ENCODE assay signal across 19 cellular contexts in the genomic region with DNA sequence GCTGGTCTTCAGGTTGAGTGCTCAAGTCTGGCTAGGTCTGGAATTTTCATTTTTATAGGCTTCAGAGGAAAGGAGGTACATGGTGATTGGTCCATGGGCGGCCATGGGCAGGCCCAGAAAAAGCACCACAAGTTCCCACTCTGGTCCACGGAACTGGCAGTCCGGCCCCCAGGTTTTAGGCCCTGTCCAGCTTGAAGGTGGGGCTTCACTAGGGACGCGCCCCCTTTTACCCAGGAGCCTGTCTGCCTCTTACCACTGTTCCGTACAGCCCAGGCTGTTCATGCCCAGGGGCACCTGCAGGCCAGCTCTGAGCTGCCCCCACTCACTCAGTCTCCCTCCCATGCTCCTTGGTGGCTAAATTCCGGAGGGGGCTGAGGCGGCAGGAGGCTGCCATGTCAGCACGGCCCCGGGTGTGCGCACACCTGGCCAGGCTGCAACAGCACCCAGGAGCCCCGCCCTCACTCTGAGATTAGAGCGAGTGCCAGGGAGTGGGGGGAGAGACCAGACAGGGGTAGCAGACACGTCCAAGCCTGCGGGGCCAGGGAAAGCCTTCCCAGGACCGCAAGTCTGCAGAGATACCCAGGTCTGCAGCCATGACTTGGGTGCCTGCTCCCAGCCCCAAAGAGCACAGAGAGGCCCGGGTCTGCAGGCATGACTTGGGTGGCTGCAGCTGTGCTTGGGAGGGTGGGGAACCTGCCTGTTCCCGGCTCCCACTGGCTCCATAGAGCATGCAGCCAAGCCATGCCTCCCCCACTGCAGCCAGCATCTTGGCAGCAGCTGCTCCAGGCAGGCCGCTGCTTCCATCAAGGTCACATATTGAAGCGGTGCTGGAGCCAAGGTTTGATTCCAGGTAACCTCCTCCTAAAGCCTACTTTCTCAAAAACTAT.
"Had no signal": no experiment of that assay in that cellular context is flagged by ENCODE, and none has a peak within 500 bp of the region (broad histone marks: within the 10 kb centered on the region; RNA-seq: fewer than 3 reads in every experiment).

No MANE protein-coding gene starts in this region.

- H3K36me3 ChIP-seq: lower lobe of right lung, suprapubic skin had no signal

- H3K27ac Mint-ChIP-seq: activated CD4-positive, alpha-beta memory T cell treated with anti-CD3 and anti-CD28 coated beads, Interleukin-2, amount 10 ng/mL, durations not matched to agents 7 days and 5 days; activated naive CD8-positive, alpha-beta T cell treated with anti-CD3 and anti-CD28 coated beads for 36 hours; brain; dendritic cell treated with granulocyte-macrophage colony-stimulating factor and Interleukin-4, amounts not matched to agents 40 ng/mL and 50 ng/mL, for 4 days; immature natural killer cell; mesothelial cell of epicardium; T-helper 17 cell; type B pancreatic cell had no signal

- H3K9me3 Mint-ChIP-seq: activated CD4-positive, alpha-beta memory T cell treated with anti-CD3 and anti-CD28 coated beads, Interleukin-2, amount 10 ng/mL, durations not matched to agents 7 days and 5 days; activated naive CD8-positive, alpha-beta T cell treated with anti-CD3 and anti-CD28 coated beads for 36 hours; brain; dendritic cell treated with granulocyte-macrophage colony-stimulating factor and Interleukin-4, amounts not matched to agents 40 ng/mL and 50 ng/mL, for 4 days; immature natural killer cell; mesothelial cell of epicardium; type B pancreatic cell had no signal

- H3K36me3 Mint-ChIP-seq: activated naive CD8-positive, alpha-beta T cell treated with anti-CD3 and anti-CD28 coated beads for 36 hours; brain; immature natural killer cell; mesothelial cell of epicardium; type B pancreatic cell had no signal

- H3K4me3 Mint-ChIP-seq: activated CD4-positive, alpha-beta memory T cell treated with anti-CD3 and anti-CD28 coated beads, Interleukin-2, amount 10 ng/mL, durations not matched to agents 7 days and 5 days; activated naive CD8-positive, alpha-beta T cell treated with anti-CD3 and anti-CD28 coated beads for 36 hours; brain; dendritic cell treated with granulocyte-macrophage colony-stimulating factor and Interleukin-4, amounts not matched to agents 40 ng/mL and 50 ng/mL, for 4 days; immature natural killer cell; mesothelial cell of epicardium; T-helper 17 cell; type B pancreatic cell had no signal

- H3K27me3 ChIP-seq: suprapubic skin had no signal

- H3K4me1 Mint-ChIP-seq: activated CD4-positive, alpha-beta memory T cell treated with anti-CD3 and anti-CD28 coated beads, Interleukin-2, amount 10 ng/mL, durations not matched to agents 7 days and 5 days; activated naive CD8-positive, alpha-beta T cell treated with anti-CD3 and anti-CD28 coated beads for 36 hours; brain; immature natural killer cell; mesothelial cell of epicardium had no signal

- H3K27me3 Mint-ChIP-seq: activated CD4-positive, alpha-beta memory T cell treated with anti-CD3 and anti-CD28 coated beads, Interleukin-2, amount 10 ng/mL, durations not matched to agents 7 days and 5 days; activated naive CD8-positive, alpha-beta T cell treated with anti-CD3 and anti-CD28 coated beads for 36 hours; dendritic cell treated with granulocyte-macrophage colony-stimulating factor and Interleukin-4, amounts not matched to agents 40 ng/mL and 50 ng/mL, for 4 days; type B pancreatic cell had no signal

- H3K4me1 ChIP-seq: lower lobe of right lung, suprapubic skin had no signal

- H3K9me3 ChIP-seq: lower lobe of right lung, suprapubic skin had no signal

- H3K4me3 ChIP-seq: lower lobe of right lung, suprapubic skin had no signal

- DNase-seq: activated CD4-positive, alpha-beta memory T cell treated with anti-CD3 and anti-CD28 coated beads, Interleukin-2, amount 10 ng/mL, durations not matched to agents 7 days and 5 days; activated CD4-positive, alpha-beta T cell treated with anti-CD3 and anti-CD28 coated beads for 4 hours; activated naive CD8-positive, alpha-beta T cell treated with anti-CD3 and anti-CD28 coated beads for 36 hours; activated T-cell treated with anti-CD3 and anti-CD28 coated beads, Interleukin-2, amount 50 U/mL, for 48 hours; amygdala; cerebellar nuclear complex; effector memory CD4-positive, alpha-beta T cell; foreskin melanocyte; immature natural killer cell; lower lobe of right lung; stimulated activated CD4-positive, alpha-beta T cell treated with anti-CD3 and anti-CD28 coated beads, Interleukin-15, amount 100 ng/mL, for 24 hours; stimulated activated CD4-positive, alpha-beta T cell treated with anti-CD3 and anti-CD28 coated beads, Interleukin-4, amount 100 ng/mL, for 1 hour; stimulated activated naive CD4-positive, alpha-beta T cell treated with Interleukin-2 at 50 U/mL for 16 hours; T-helper 17 cell had no signal

- ATAC-seq: lower lobe of right lung, T-helper 17 cell had no signal

- H3K27ac ChIP-seq: lower lobe of right lung, suprapubic skin had no signal
